ENCODE assay signal across 1 cellular context in genomic region chr20:23667666-23668065, GRCh38.
TF ChIP-seq lines count a peak whose summit lies in the region.

No MANE protein-coding gene starts in this region.

TF ChIP-seq in HepG2, 621 proteins besides CTCF, POLR2A, EP300 and RAD21:
- TF ChIP-seq TBX2 (CRISPR knock-in tag; IDR thresholded peaks at IDR 0.05; ENCODE audit: borderline replicate concordance) (peak; percentile 15; the same call in 1 of the 2 replicates), CAMTA2 (CRISPR knock-in tag; IDR thresholded peaks at IDR 0.05; ENCODE audit: borderline replicate concordance) (no peak)
